ENCODE assay signal across 8 cellular contexts in the genomic region with DNA sequence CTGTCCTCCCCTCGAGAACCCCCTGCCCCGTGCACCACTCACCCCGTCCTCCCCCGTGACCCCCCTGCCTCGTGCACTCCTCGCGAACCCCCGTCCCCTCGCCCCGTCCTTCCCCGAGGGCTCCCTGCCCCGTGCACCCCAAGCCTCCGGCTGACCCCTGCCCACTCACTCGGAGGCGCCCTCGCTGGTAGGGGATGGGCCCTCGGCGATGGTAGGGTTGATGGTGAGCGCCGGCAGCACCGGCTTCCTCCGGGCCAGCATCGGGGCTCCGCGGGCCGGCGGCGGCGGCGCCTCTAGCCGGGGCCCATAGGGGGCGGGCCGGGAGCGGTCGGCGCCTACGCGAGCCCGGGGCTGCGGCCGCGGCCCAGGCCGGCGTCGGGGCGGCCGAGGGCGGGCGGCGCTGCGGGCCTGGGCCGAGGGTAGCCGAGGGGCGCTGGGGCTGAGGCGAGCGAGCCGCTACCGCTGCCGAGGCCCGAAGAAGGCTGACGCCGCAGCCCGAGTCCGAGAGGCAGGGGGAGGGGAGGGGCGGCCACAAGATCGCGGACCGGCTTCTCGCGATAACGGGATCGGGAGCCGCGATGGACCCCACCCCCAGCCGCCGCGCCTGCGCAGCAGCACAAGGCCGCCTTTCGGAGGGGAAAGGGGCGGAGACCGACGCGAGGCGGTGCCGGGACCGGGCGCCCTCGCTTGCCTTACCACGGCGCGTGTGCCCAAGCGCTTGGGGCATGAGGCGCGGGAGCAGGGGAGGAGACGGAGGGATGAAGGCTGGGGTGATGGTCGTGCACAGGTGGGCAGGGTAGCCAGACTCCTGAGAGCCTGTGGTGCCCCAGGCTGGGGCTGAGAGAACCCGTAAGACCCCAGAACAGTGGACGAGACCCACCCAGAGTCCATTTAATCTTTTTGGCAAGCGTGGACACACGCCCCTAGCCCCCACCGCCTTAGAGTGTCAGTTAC.
DNase-seq lines count a peak whose midpoint lies in the region; ATAC-seq and TF ChIP-seq lines count a peak whose summit lies in the region.

A gene (minus strand): TSS at position 508 of the 954 bp plus-strand sequence. CDS start 247 bp downstream, at position 261.

- no peaks in the 10 kb centered on the region for H3F3A ChIP-seq in Loucy (ENCODE audit: low read depth)

- H3K36me3 ChIP-seq in Loucy (ENCODE audit: insufficient read depth, low read length): no peaks in the 10 kb centered on the region
- H3K36me3 ChIP-seq in RWPE2 (ENCODE audit: low read depth): peaks cover 7% of the 10 kb centered on the region; the same call in 1 of the 2 replicates

- H3K4me2 ChIP-seq in Loucy (ENCODE audit: low read depth, low read length, poor library complexity, severe bottlenecking): peak within 1 kb of the TSS; percentile 97

- no peak for TF ChIP-seq CTCF in Loucy (conservative IDR thresholded peaks at IDR 0.05; ENCODE audit: low read length)
- peak; percentile 22 for TF ChIP-seq CTCF in RWPE2 (IDR thresholded peaks at IDR 0.05; ENCODE audit: poor library complexity, severe bottlenecking)
- TF ChIP-seq CTCF in fibroblast of pulmonary artery (IDR thresholded peaks at IDR 0.05; ENCODE audit: low read length, missing control alignments): no peak
- TF ChIP-seq CTCF in nephron (IDR thresholded peaks at IDR 0.05; ENCODE audit: unreplicated experiment in 3 of 3): no peak

- H3K27me3 ChIP-seq in Loucy (ENCODE audit: insufficient read depth, low read length, poor library complexity, severe bottlenecking): no peaks in the 10 kb centered on the region
- H3K27me3 ChIP-seq in RWPE2 (ENCODE audit: insufficient read depth, poor library complexity, severe bottlenecking): no peaks in the 10 kb centered on the region

- peak within 1 kb of the TSS; percentile 96 for H2AFZ ChIP-seq in Loucy (ENCODE audit: low read length)

- H3K79me2 ChIP-seq in Loucy (ENCODE audit: insufficient read depth, low read length): peaks cover 43% of the 10 kb centered on the region

- peak; percentile 69 for ATAC-seq in GM21786 (IDR thresholded peaks at IDR 0.05; ENCODE audit: unreplicated experiment)
- ATAC-seq in RWPE2 (ENCODE audit: low read depth): peak; percentile 89
- ATAC-seq in stimulated activated naive CD8-positive, alpha-beta T cell treated with anti-CD3 and anti-CD28 coated beads, Interleukin-15, Interleukin-2, amounts not matched to agents 100 U/mL and 50 U/mL, for 24 hours: peak; percentile 92

- peaks cover 32% of the 10 kb centered on the region for H4K20me1 ChIP-seq in Loucy (ENCODE audit: insufficient read depth, low read length, poor library complexity, severe bottlenecking)

- no peaks in the 10 kb centered on the region for H3K9me3 Mint-ChIP-seq in nephron

- H3K4me3 Mint-ChIP-seq in nephron: peak within 1 kb of the TSS; percentile 94 to 97 (median 96)

- H3K9me2 ChIP-seq in Loucy (replicated peaks; ENCODE audit: low read depth, low read length): no peaks in the 10 kb centered on the region

- H3K36me3 Mint-ChIP-seq in nephron (ENCODE audit: low read depth): peaks cover 6% of the 10 kb centered on the region

- H3K27ac Mint-ChIP-seq in nephron: peak within 1 kb of the TSS; percentile 72 to 93 (median 90)

- H3K4me1 Mint-ChIP-seq in nephron: peaks cover 9% of the 10 kb centered on the region

- H3K27ac ChIP-seq in RWPE2 (ENCODE audit: poor library complexity, severe bottlenecking): peak within 1 kb of the TSS; percentile 62

- H3K27me3 Mint-ChIP-seq in nephron (ENCODE audit: low read depth): no peaks in the 10 kb centered on the region

- peak; percentile 82 for DNase-seq in DMS53 treated with DMSO at 0.1 percent for 48 hours (lab: John Stamatoyannopoulos, UW; ENCODE audit: unreplicated experiment)
- peak; percentile 87 for DNase-seq in RWPE2 (ENCODE audit: low spot score)
- peak; percentile 93 for DNase-seq in activated effector memory CD4-positive, alpha-beta T cell treated with Interleukin-2 at 50 U/mL for 16 hours
- DNase-seq in fibroblast of pulmonary artery (ENCODE audit: low read depth): peak; percentile 92
- peak; percentile 99 for DNase-seq in stimulated activated naive CD8-positive, alpha-beta T cell treated with anti-CD3 and anti-CD28 coated beads, Interleukin-15, Interleukin-2, amounts not matched to agents 100 U/mL and 50 U/mL, for 24 hours

- peaks cover 23% of the 10 kb centered on the region for H3K4me1 ChIP-seq in Loucy (ENCODE audit: insufficient read depth, low read length, poor library complexity, severe bottlenecking)
- H3K4me1 ChIP-seq in RWPE2 (ENCODE audit: insufficient read depth, poor library complexity, severe bottlenecking): no peaks in the 10 kb centered on the region

- H3K9ac ChIP-seq in Loucy (ENCODE audit: low read depth, low read length, poor library complexity, severe bottlenecking): peak within 1 kb of the TSS; percentile 92

- H3K4me3 ChIP-seq in Loucy (ENCODE audit: low read length, poor library complexity, severe bottlenecking) (peak within 1 kb of the TSS; percentile 86), RWPE2 (ENCODE audit: severe bottlenecking) (peak within 1 kb of the TSS; percentile 68), fibroblast of pulmonary artery (replicated peaks; ENCODE audit: low read depth, low read length) (peak within 1 kb of the TSS; percentile 88)

- H3K9me3 ChIP-seq in Loucy (ENCODE audit: insufficient read depth, low read depth, low read length): no peaks in the 10 kb centered on the region
- H3K9me3 ChIP-seq in RWPE2 (ENCODE audit: severe bottlenecking): no peaks in the 10 kb centered on the region

Comparison
In these comparisons a context has a peak if more than half of its experiments do, and no peak if none do; other contexts are left out.
1. Peak in every context shown above with its lines: DNase-seq, ATAC-seq, H3K4me3 ChIP-seq and H3K27ac ChIP-seq.